In the genomic region with DNA sequence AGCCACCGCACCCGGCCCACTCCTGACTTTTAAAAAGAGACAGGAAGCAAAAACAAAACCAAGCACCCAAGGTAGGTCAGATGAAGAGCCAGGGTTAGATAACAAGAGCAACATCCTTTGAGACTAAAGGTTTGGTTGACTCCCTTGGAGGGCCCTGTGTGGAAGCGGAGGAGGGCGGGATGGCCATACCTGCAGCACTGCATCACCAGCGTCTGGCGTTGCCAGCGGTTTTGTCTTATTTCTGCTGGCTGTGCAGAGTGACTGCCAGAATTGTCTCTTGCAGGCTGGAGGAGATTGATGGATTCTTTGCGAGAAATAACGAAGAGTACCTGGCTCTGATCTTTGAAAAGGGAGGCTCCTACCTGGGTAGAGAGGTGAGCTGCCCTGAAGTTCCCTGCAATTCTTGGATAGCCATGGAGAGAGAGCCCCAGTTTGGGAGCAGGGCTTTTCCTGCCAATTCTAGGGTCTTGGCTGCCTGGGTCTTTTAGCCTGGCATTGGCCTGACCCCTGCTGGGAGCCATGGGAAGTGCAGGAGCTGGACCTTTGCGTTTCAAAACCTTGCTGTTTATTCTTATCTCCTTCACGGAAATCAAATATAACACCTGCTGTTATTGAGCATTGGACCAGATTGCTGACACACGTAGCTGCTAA, we compare ENCODE assay signal across 8 cellular contexts. TPM values are rescaled to one million over a fixed set of nuclear protein-coding genes. Genes with fewer than 3 reads are reported as not detected.
DNase-seq lines count a peak whose midpoint lies in the region; ATAC-seq and TF ChIP-seq lines count a peak whose summit lies in the region.

No MANE protein-coding gene starts in this region.

- no peaks in the 10 kb centered on the region for H3K27me3 Mint-ChIP-seq in activated B cell treated with CpG ODN at 0.5 μM for 24 hours
- no peaks in the 10 kb centered on the region for H3K27me3 Mint-ChIP-seq in central memory CD8-positive, alpha-beta T cell

- H3K9me3 ChIP-seq in left lung, result no peaks in the 10 kb centered on the region

- no peaks in the 10 kb centered on the region for H3K9me3 Mint-ChIP-seq in activated B cell treated with CpG ODN at 0.5 μM for 24 hours
- H3K9me3 Mint-ChIP-seq in central memory CD8-positive, alpha-beta T cell, result no peaks in the 10 kb centered on the region

- peak; percentile 71 for ATAC-seq in activated B cell treated with CpG ODN at 0.5 μM for 24 hours (ENCODE audit: low read depth)
- no peak for ATAC-seq in central memory CD8-positive, alpha-beta T cell (replicated peaks; ENCODE audit: extremely low read depth, poor library complexity, severe bottlenecking)
- ATAC-seq in left lung, result peak; percentile 80
- no peak for ATAC-seq in HG02970 (IDR thresholded peaks at IDR 0.05; ENCODE audit: low FRiP score, unreplicated experiment)

- H3K27me3 ChIP-seq in left lung, result no peaks in the 10 kb centered on the region

- H3K36me3 Mint-ChIP-seq in activated B cell treated with CpG ODN at 0.5 μM for 24 hours (ENCODE audit: low read depth), result peaks cover 4% of the 10 kb centered on the region
- H3K36me3 Mint-ChIP-seq in central memory CD8-positive, alpha-beta T cell (ENCODE audit: insufficient read depth), result peaks cover 3% of the 10 kb centered on the region

- TF ChIP-seq CTCF in GM12873 (IDR thresholded peaks at IDR 0.05; ENCODE audit: insufficient read depth, low read depth, low read length, missing control alignments) (peak; percentile 99), activated B cell treated with CpG ODN at 0.5 μM for 24 hours (IDR thresholded peaks at IDR 0.05) (peak; percentile 84), left lung (IDR thresholded peaks at IDR 0.05) (peak; percentile 94 to 95)

- no peaks in the 10 kb centered on the region for H3K4me1 Mint-ChIP-seq in activated B cell treated with CpG ODN at 0.5 μM for 24 hours
- no peaks in the 10 kb centered on the region for H3K4me1 Mint-ChIP-seq in central memory CD8-positive, alpha-beta T cell

- POLR2A ChIA-PET in activated B cell treated with CpG ODN at 0.5 μM for 24 hours (lab: Charles Lee), result interaction anchor here (0.5 to 0.8 kb wide), 2 partner anchors 24 to 292 kb away, joined by 4 to 6 read pairs; a partner anchor contains a TSS

- H3K27ac Mint-ChIP-seq in activated B cell treated with CpG ODN at 0.5 μM for 24 hours, result no peak overlapping the region
- no peak overlapping the region for H3K27ac Mint-ChIP-seq in central memory CD8-positive, alpha-beta T cell (ENCODE audit: low read depth)

- H3K4me3 Mint-ChIP-seq in activated B cell treated with CpG ODN at 0.5 μM for 24 hours, result no peak overlapping the region
- no peak overlapping the region for H3K4me3 Mint-ChIP-seq in central memory CD8-positive, alpha-beta T cell

- DNase-seq in A172 (ENCODE audit: low spot score) (peak; percentile 49), NCI-H1105 (lab: John Stamatoyannopoulos, UW) (peak; percentile 19), activated B cell treated with CpG ODN at 0.5 μM for 24 hours (peak; percentile 54), left lung (peak in 1 of 2 donors; percentile 58)
- DNase-seq in central memory CD8-positive, alpha-beta T cell (ENCODE audit: low spot score in 2 of 2), result peak; percentile 48 to 64
- DNase-seq in stimulated activated CD8-positive, alpha-beta memory T cell treated with anti-CD3 and anti-CD28 coated beads, Interleukin-12 subunit alpha, Interleukin-12 subunit beta, amount 100 ng/mL, for 24 hours (ENCODE audit: extremely low read depth), result peak; percentile 23

- H3K4me1 ChIP-seq in left lung, result peaks cover 0 to 6% of the 10 kb centered on the region in 2 donors

- H3K4me3 ChIP-seq in left lung, result no peak overlapping the region

- CTCF ChIA-PET in activated B cell treated with CpG ODN at 0.5 μM for 24 hours (lab: Charles Lee), result interaction anchor here (0.6 to 4.7 kb wide), 25 partner anchors 8 to 473 kb away, joined by 3 to 101 read pairs (median 5); no protein-coding TSS in a partner anchor

- no peak overlapping the region for H3K27ac ChIP-seq in left lung

- intact Hi-C loops in activated B cell treated with CpG ODN at 0.5 μM for 24 hours (cut with micrococcal nuclease) (loop anchor here (1.0 to 2.0 kb wide), 6 partner anchors 24 to 472 kb away; a partner anchor contains a TSS), left lung (cut with DNase I) (no loop called here)

- peaks cover 0 to 78% of the 10 kb centered on the region in 2 donors for H3K36me3 ChIP-seq in left lung

RNA-seq across cellular contexts. Expression of a gene that starts 24.0 kb away (rescaled TPM):
- total RNA-seq in A172 (2014; rRNA removed; shearing (Covaris generic)), result 222 and 273 TPM in 2 replicates
- total RNA-seq in activated B cell treated with CpG ODN at 0.5 μM for 24 hours (11.9 and 12.9 TPM in 2 replicates), left lung (100 to 1,000 TPM; 433 to 482 TPM)

RNA-seq across cellular contexts. Expression of a gene that starts 51.4 kb away (rescaled TPM):
- 0.31 and 0.34 TPM in 2 replicates for total RNA-seq in A172 (2014; rRNA removed; shearing (Covaris generic))
- total RNA-seq in activated B cell treated with CpG ODN at 0.5 μM for 24 hours (not detected in 2 replicates), left lung (under 1 TPM; 0.03 to 0.08 TPM)

Comparison
In these comparisons a context has a peak if more than half of its experiments do, and no peak if none do; other contexts are left out.
1. ATAC-seq: peak in activated B cell treated with CpG ODN at 0.5 μM for 24 hours (single experiment) and left lung (single experiment); none in central memory CD8-positive, alpha-beta T cell (single experiment) and HG02970 (single experiment).
2. RNA of a gene that starts 24.0 kb away (total RNA-seq): 433 to 482 TPM in left lung and 222 to 273 TPM in A172; 11.9 to 12.9 TPM in activated B cell treated with CpG ODN at 0.5 μM for 24 hours; every median in the first group is over 10 times any median in the second.
3. Peak in every context shown above with its lines, with median percentiles within 50 percentile points of each other: CTCF ChIP-seq.